ENCODE assay signal across 1 cellular context in genomic region chr2:241490825-241491505, GRCh38.
TF ChIP-seq lines count a peak whose summit lies in the region.

No MANE protein-coding gene starts in this region.

TF ChIP-seq in HepG2, 621 proteins besides CTCF, POLR2A, EP300 and RAD21 (continued from another document):
- TF ChIP-seq SKIL (CRISPR knock-in tag; IDR thresholded peaks at IDR 0.05; ENCODE audit: borderline replicate concordance) (no peak), RBM22 (optimal IDR thresholded peaks at IDR 0.05; ENCODE audit: low read length) (peak; percentile 52), KDM2A (CRISPR knock-in tag; IDR thresholded peaks at IDR 0.05; ENCODE audit: borderline replicate concordance, low read depth) (peak; percentile 6; the same call in 1 of the 2 replicates), CBX1 (IDR thresholded peaks at IDR 0.05; ENCODE audit: low read depth) (peak; percentile 15), MXD1 (CRISPR knock-in tag; IDR thresholded peaks at IDR 0.05) (0 out of 2 replicates have a peak, but pooled peaks have one; percentile 15), ZNF10 (CRISPR knock-in tag; IDR thresholded peaks at IDR 0.05; ENCODE audit: borderline replicate concordance, low read depth) (no peak), GABPA (IDR thresholded peaks at IDR 0.05; ENCODE audit: low read depth, low read length) (0 out of 2 replicates have a peak, but pooled peaks have one; percentile 0), GABPA (CRISPR knock-in tag; IDR thresholded peaks at IDR 0.05; ENCODE audit: low read depth) (no peak), POLR2G (IDR thresholded peaks at IDR 0.05; ENCODE audit: low read depth, low read length) (peak; percentile 21; the same call in 1 of the 2 replicates), ZNF510 (CRISPR knock-in tag; IDR thresholded peaks at IDR 0.05; ENCODE audit: low read depth) (no peak), TBX2 (CRISPR knock-in tag; IDR thresholded peaks at IDR 0.05; ENCODE audit: borderline replicate concordance) (peak; percentile 37; the same call in 1 of the 2 replicates)
